In genomic region chr4:154743683-154744340, GRCh38 we compare ENCODE assay signal across 1 cellular context.
TF ChIP-seq lines count a peak whose summit lies in the region.

TSS of gene LRAT (plus strand) at chr4:154744000. CDS start at chr4:154744327, 327 bp downstream.

TF ChIP-seq in HCT116, 20 proteins besides CTCF, POLR2A, EP300 and RAD21 (continued from another document):
- no peak for TF ChIP-seq TCF7L2 (IDR thresholded peaks at IDR 0.05; ENCODE audit: borderline replicate concordance, extremely low read depth, insufficient read depth, insufficient read length)
- no peak; the same call in 1 of the 2 replicates for TF ChIP-seq ZFX (IDR thresholded peaks at IDR 0.05)
